23 cellular contexts compared by ENCODE assay signal in the genomic region with DNA sequence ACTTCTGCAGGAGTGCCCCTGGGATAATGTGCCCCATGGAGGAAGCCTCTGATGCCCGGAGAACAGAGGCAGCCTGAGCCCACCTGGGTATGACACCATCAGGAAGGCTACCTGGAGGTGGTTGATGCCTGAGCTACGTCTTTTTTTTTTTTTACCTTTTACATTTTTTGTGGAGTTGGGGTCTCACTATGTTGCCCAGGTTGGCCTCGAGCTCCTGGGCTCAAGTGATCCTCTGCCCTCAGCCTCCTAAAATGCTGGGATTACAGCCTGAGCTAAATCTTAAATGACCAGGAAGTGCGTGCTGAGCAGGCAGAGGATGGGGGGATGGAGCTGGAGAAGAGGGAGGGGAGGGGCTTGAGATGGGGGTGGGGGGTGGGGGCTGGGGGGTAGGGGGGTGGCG. TPM values are rescaled to one million over a fixed set of nuclear protein-coding genes. Genes with fewer than 3 reads are reported as not detected.
DNase-seq lines count a peak whose midpoint lies in the region; ATAC-seq, FAIRE-seq and TF ChIP-seq lines count a peak whose summit lies in the region.
"Had no signal": no experiment of that assay in that cellular context is flagged by ENCODE, and none has a peak within 500 bp of the region (broad histone marks: within the 10 kb centered on the region; RNA-seq: fewer than 3 reads in every experiment).

No MANE protein-coding gene starts in this region.

- no peak overlapping the region for H3K56ac ChIP-seq in IMR-90 (ENCODE audit: extremely low read depth, insufficient read depth, low read length)
- H3K56ac ChIP-seq in H1 (replicated peaks; ENCODE audit: insufficient read length, low read depth, low read length) = no peak overlapping the region

- H3K27ac ChIP-seq in IMR-90 (ENCODE audit: insufficient read depth, low read length) = no peak overlapping the region
- no peak overlapping the region for H3K27ac ChIP-seq in Karpas-422 (ENCODE audit: low read length)
- H3K27ac ChIP-seq in K562 (ENCODE audit: extremely low read depth, low read depth, low read length) = no peak overlapping the region
- no peak overlapping the region for H3K27ac ChIP-seq in H1 (ENCODE audit: low read depth, low read length)
- H3K27ac ChIP-seq: BLaER1 treated with 17β-estradiol and CSF1 and Interleukin-3, amounts not matched to agents 10 nM and 100 nM; C4-2B had no signal

- POLR2A ChIA-PET in IMR-90 (lab: Charles Lee; ENCODE audit: unreplicated experiment) (interaction anchor here (0.6 kb wide), 1 partner anchor 14 kb away, joined by 3 read pairs; no protein-coding TSS in a partner anchor), K562 (lab: Yijun Ruan, JAX) (no interaction called here), H1 (lab: Charles Lee; ENCODE audit: partially characterized antibody) (interaction anchor here (1.2 kb wide), 1 partner anchor 304 kb away, joined by 3 read pairs; no protein-coding TSS in a partner anchor)

- H3K4me2 ChIP-seq in IMR-90 (ENCODE audit: low read depth, low read length) = no peak overlapping the region
- H3K4me2 ChIP-seq in Karpas-422 (ENCODE audit: low read depth, low read length, poor library complexity, severe bottlenecking) = no peak overlapping the region
- H3K4me2 ChIP-seq in K562 (ENCODE audit: insufficient read depth, low read length) = no peak overlapping the region
- H3K4me2 ChIP-seq in H1 (ENCODE audit: insufficient read depth in 1 of 2, low read depth in 2 of 2, low read length in 2 of 2) = no peak overlapping the region

- CTCF ChIA-PET in IMR-90 (lab: Yijun Ruan, JAX) = interaction anchor here (0.6 kb wide), 1 partner anchor 107 kb away, joined by 3 read pairs; no protein-coding TSS in a partner anchor
- CTCF ChIA-PET in K562 (lab: Yijun Ruan, JAX; ENCODE audit: low intra/inter-chr PET ratio) = no interaction called here
- CTCF ChIA-PET in H1 (lab: Charles Lee; ENCODE audit: partially characterized antibody) = interaction anchor here (0.6 to 1.1 kb wide), 2 partner anchors 11 to 350 kb away, joined by 3 read pairs; no protein-coding TSS in a partner anchor

- H2BK20ac ChIP-seq in IMR-90 (ENCODE audit: low read depth, low read length) (no peak overlapping the region), H1 (ENCODE audit: low read length) (no peak overlapping the region)

- H3K4me1 ChIP-seq in IMR-90 (ENCODE audit: control insufficient read depth, insufficient read depth, low read length) (no peaks in the 10 kb centered on the region), Karpas-422 (ENCODE audit: low read length) (no peaks in the 10 kb centered on the region), K562 (replicated peaks in 1 of 2; ENCODE audit: control insufficient read depth in 2 of 2, insufficient read depth in 2 of 2, low read length in 2 of 2) (peaks cover 8 to 16% of the 10 kb centered on the region in 2 experiments; a peak in 4 of 5 replicates), H1 (replicated peaks in 1 of 4; ENCODE audit: control insufficient read depth in 3 of 4, insufficient read depth in 4 of 4, low read length in 3 of 4) (no peaks in the 10 kb centered on the region; a peak in 1 of 7 replicates)

- H3K9me2 ChIP-seq in Karpas-422 (replicated peaks; ENCODE audit: insufficient read depth, low read length) = no peaks in the 10 kb centered on the region

- no peak overlapping the region for H2BK15ac ChIP-seq in IMR-90 (ENCODE audit: low read depth, low read length)
- H2BK15ac ChIP-seq in H1 (ENCODE audit: low read length) = no peak overlapping the region

- DNase-seq in IMR-90 (no peak), Karpas-422 (peak; percentile 35), K562 (ENCODE audit: extremely low read depth in 1 of 4, low spot score in 3 of 4) (peak in 1 of 4 experiments; percentile 14), H1 (ENCODE audit: low read depth in 1 of 2, low spot score in 2 of 2) (no peak), COLO668 (lab: John Stamatoyannopoulos, UW; ENCODE audit: unreplicated experiment) (no peak), NCI-H1436 (lab: John Stamatoyannopoulos, UW) (no peak)
- DNase-seq: 8988T; ACHN; AML-193; CD4-positive, alpha-beta T cell; CD8-positive, alpha-beta T cell; COR-L47; DMS79 treated with DMSO at 0.1 percent for 48 hours; GF-D8 had no signal

- intact Hi-C loops in IMR-90 (cut with micrococcal nuclease) = loop anchor here (5.0 to 10.0 kb wide), 2 partner anchors 418 to 486 kb away; no protein-coding TSS in a partner anchor
- intact Hi-C loops in K562 (cut with micrococcal nuclease) = loop anchor here (5.0 kb wide), 1 partner anchor 423 kb away; no protein-coding TSS in a partner anchor

- peak overlapping the region; percentile 28 for H2AK9ac ChIP-seq in IMR-90 (replicated peaks; ENCODE audit: low read depth, low read length, poor library complexity)

- in situ Hi-C loops in IMR-90 (cut with MboI; ENCODE audit: low sequenced_read_pairs) (loop anchor here (10.0 kb wide), 1 partner anchor 426 kb away; no protein-coding TSS in a partner anchor), K562 (cut with MboI) (loop anchor here (5.0 kb wide), 1 partner anchor 413 kb away; no protein-coding TSS in a partner anchor)

- H2AFZ ChIP-seq in IMR-90 (replicated peaks; ENCODE audit: low read length, poor library complexity) (no peak overlapping the region), Karpas-422 (ENCODE audit: low read length) (no peak overlapping the region), K562 (ENCODE audit: low read depth, low read length) (no peak overlapping the region), H1 (ENCODE audit: low read length) (no peak overlapping the region)

- FAIRE-seq in K562 (lab: Jason Lieb, UNC) = no peak
- FAIRE-seq in H1 (lab: Jason Lieb, UNC) = no peak
- FAIRE-seq: A204.1, D721Med, G401.6, GM12891 had no signal

- H2AK5ac ChIP-seq in IMR-90 (ENCODE audit: low read depth, low read length) (no peak overlapping the region), H1 (ENCODE audit: low read depth, low read length) (no peak overlapping the region)

- TF ChIP-seq CTCF in IMR-90 (conservative IDR thresholded peaks at IDR 0.05; ENCODE audit: low read depth, low read length) = no peak
- no peak for TF ChIP-seq CTCF in K562 (IDR thresholded peaks at IDR 0.05 in 2 of 3, conservative IDR thresholded peaks at IDR 0.05 in 1 of 3; ENCODE audit: insufficient read depth in 2 of 3, low read depth in 1 of 3, low read length in 3 of 3)
- no peak for TF ChIP-seq CTCF in H1 (IDR thresholded peaks at IDR 0.05; ENCODE audit: control extremely low read depth in 1 of 3, insufficient read depth in 1 of 3, low read depth in 1 of 3, low read length in 3 of 3)

- H3K4ac ChIP-seq in IMR-90 (ENCODE audit: low read depth, low read length) (no peak overlapping the region), H1 (replicated peaks; ENCODE audit: insufficient read length, low read depth, low read length) (no peak overlapping the region)

- H3K79me2 ChIP-seq in Karpas-422 (ENCODE audit: low read length) = no peaks in the 10 kb centered on the region
- H3K79me2 ChIP-seq in K562 (ENCODE audit: control insufficient read depth, insufficient read depth, low read length) = no peaks in the 10 kb centered on the region
- H3K79me2 ChIP-seq in H1 (ENCODE audit: control insufficient read depth in 1 of 2, insufficient read depth in 2 of 2, low read length in 2 of 2) = no peaks in the 10 kb centered on the region

- H3K14ac ChIP-seq in IMR-90 (replicated peaks; ENCODE audit: low read depth, low read length) = no peak overlapping the region
- H3K14ac ChIP-seq in H1 (ENCODE audit: insufficient read length) = no peak overlapping the region

- H2BK5ac ChIP-seq in IMR-90 (ENCODE audit: low read depth, low read length, poor library complexity, severe bottlenecking) (no peak overlapping the region), H1 (ENCODE audit: low read depth, low read length) (no peak overlapping the region)

- ATAC-seq in IMR-90 (ENCODE audit: low read depth) (no peak), K562 (no peak), GM18519 (IDR thresholded peaks at IDR 0.05; ENCODE audit: low FRiP score, unreplicated experiment) (no peak)
- ATAC-seq: CD8-positive, alpha-beta T cell had no signal

- H3K18ac ChIP-seq in IMR-90 (ENCODE audit: low read depth, low read length) (no peak overlapping the region), H1 (ENCODE audit: extremely low read depth, low read length) (no peak overlapping the region)

- H3K79me1 ChIP-seq in IMR-90 (ENCODE audit: low read depth in 1 of 2, low read length in 2 of 2) (no peaks in the 10 kb centered on the region), H1 (ENCODE audit: low read depth, low read length) (no peaks in the 10 kb centered on the region)

- TF ChIP-seq RAD21 in IMR-90 (IDR thresholded peaks at IDR 0.05; ENCODE audit: low read length) = no peak
- TF ChIP-seq RAD21 in K562 (CRISPR knock-in tag; conservative IDR thresholded peaks at IDR 0.05 in 1 of 2, IDR thresholded peaks at IDR 0.05 in 1 of 2) = no peak
- no peak for TF ChIP-seq RAD21 in H1 (IDR thresholded peaks at IDR 0.05 in 1 of 2, conservative IDR thresholded peaks at IDR 0.05 in 1 of 2; ENCODE audit: low read depth in 2 of 2, low read length in 2 of 2)

- H4K20me1 ChIP-seq in IMR-90 (ENCODE audit: insufficient read depth, low read length) (no peaks in the 10 kb centered on the region), Karpas-422 (ENCODE audit: insufficient read depth, low read depth, low read length) (no peaks in the 10 kb centered on the region), K562 (replicated peaks; ENCODE audit: control insufficient read depth, insufficient read depth, low read length) (0 out of 2 replicates have a peak, but pooled peaks cover 4% of the 10 kb centered on the region), H1 (replicated peaks in 1 of 2; ENCODE audit: control insufficient read depth in 1 of 2, insufficient read depth in 2 of 2, low read length in 2 of 2) (no peaks in the 10 kb centered on the region)
- H4K20me1 ChIP-seq: BLaER1 treated with 17β-estradiol and CSF1 and Interleukin-3, amounts not matched to agents 10 nM and 100 nM had no signal

- TF ChIP-seq POLR2A in IMR-90 (IDR thresholded peaks at IDR 0.05; ENCODE audit: low read depth, low read length) (no peak), K562 (conservative IDR thresholded peaks at IDR 0.05) (no peak), H1 (IDR thresholded peaks at IDR 0.05; ENCODE audit: control extremely low read depth in 1 of 2, low read depth in 2 of 2, low read length in 2 of 2) (no peak)

- H3K4me3 ChIP-seq in IMR-90 (ENCODE audit: insufficient read depth, low read depth, low read length) (no peak overlapping the region), Karpas-422 (ENCODE audit: low read length) (no peak overlapping the region), K562 (no peak overlapping the region), H1 (ENCODE audit: extremely low read depth in 1 of 4, insufficient read depth in 2 of 4, low read depth in 3 of 4, low read length in 4 of 4) (no peak overlapping the region)
- H3K4me3 ChIP-seq: BLaER1 treated with 17β-estradiol and CSF1 and Interleukin-3, amounts not matched to agents 10 nM and 100 nM had no signal

- H3K9me3 ChIP-seq in IMR-90 (ENCODE audit: control insufficient read depth, insufficient read depth, low read length) (no peaks in the 10 kb centered on the region), Karpas-422 (ENCODE audit: low read length) (no peaks in the 10 kb centered on the region), K562 (replicated peaks; ENCODE audit: control insufficient read depth, insufficient read depth, low read depth, low read length) (no peaks in the 10 kb centered on the region), H1 (ENCODE audit: insufficient read depth in 2 of 2, low read depth in 1 of 2, low read length in 1 of 2) (no peaks in the 10 kb centered on the region)
- H3K9me3 ChIP-seq: BLaER1 treated with 17β-estradiol and CSF1 and Interleukin-3, amounts not matched to agents 10 nM and 100 nM had no signal

- H4K5ac ChIP-seq in IMR-90 (ENCODE audit: low read depth, low read length) (no peak overlapping the region), H1 (ENCODE audit: insufficient read length, low read depth, low read length) (no peak overlapping the region)

- H3K9me1 ChIP-seq in IMR-90 (ENCODE audit: insufficient read depth, low read length) (no peaks in the 10 kb centered on the region), K562 (ENCODE audit: control insufficient read depth, insufficient read depth, low read length) (no peaks in the 10 kb centered on the region)

- H4K91ac ChIP-seq in IMR-90 (ENCODE audit: insufficient read depth, low read depth, low read length) (no peak overlapping the region), H1 (replicated peaks; ENCODE audit: insufficient read length, low read length) (no peak overlapping the region)

- H3K23me2 ChIP-seq in H1 (ENCODE audit: low read depth, low read length) = peaks cover 4% of the 10 kb centered on the region; the same call in 1 of the 2 replicates

- H4K8ac ChIP-seq in IMR-90 (ENCODE audit: low read depth in 2 of 2, low read length in 2 of 2) = no peak overlapping the region
- peak overlapping the region; percentile 57; the same call in 1 of the 2 replicates for H4K8ac ChIP-seq in H1 (ENCODE audit: extremely low read depth, insufficient read depth, low read length)

- no peak for TF ChIP-seq EP300 in K562 (IDR thresholded peaks at IDR 0.05; ENCODE audit: low read length)
- no peak for TF ChIP-seq EP300 in H1 (IDR thresholded peaks at IDR 0.05; ENCODE audit: borderline replicate concordance in 1 of 2, low read depth in 2 of 2, low read length in 2 of 2)

- no peak overlapping the region for H2BK12ac ChIP-seq in H1 (ENCODE audit: low read depth, low read length)

- WGBS in IMR-90 (ENCODE audit: extremely low coverage in 2 of 2, insufficient read length in 1 of 2), 2 experiments = no CpG with 5 or more reads among the region's 5 CpGs
- 25% methylated on average over 4 of the region's 5 CpGs for WGBS in K562 (ENCODE audit: insufficient coverage, low coverage, missing lambda C conversion rate)
- WGBS in H1 (ENCODE audit: extremely low coverage in 1 of 2, insufficient coverage in 1 of 2, insufficient read length in 1 of 2, insufficient replicate concordance in 2 of 2, low coverage in 1 of 2, low lambda C conversion rate in 2 of 2, missing lambda C conversion rate in 1 of 2), 2 experiments = 90% methylated on average over 4 of the region's 5 CpGs; no CpG with 5 or more reads in 1 of the 2 experiments

- H3K23ac ChIP-seq in IMR-90 (ENCODE audit: low read depth, low read length) (no peak overlapping the region), H1 (ENCODE audit: insufficient read length) (no peak overlapping the region)

- no peak overlapping the region for H3K9ac ChIP-seq in IMR-90 (ENCODE audit: low read depth, low read length)
- H3K9ac ChIP-seq in Karpas-422 (ENCODE audit: low read length) = no peak overlapping the region
- no peak overlapping the region for H3K9ac ChIP-seq in K562 (ENCODE audit: insufficient read depth in 1 of 2, low read depth in 2 of 2, low read length in 2 of 2)
- H3K9ac ChIP-seq in H1 (replicated peaks in 1 of 4; ENCODE audit: extremely low read depth in 1 of 4, low read depth in 3 of 4, low read length in 3 of 4) = no peak overlapping the region
- H3K9ac ChIP-seq: BLaER1 treated with 17β-estradiol and CSF1 and Interleukin-3, amounts not matched to agents 10 nM and 100 nM had no signal

- no TSS peak for BruUV-seq in IMR-90 (replicated peaks; lab: Mats Ljungman, UMichigan)
- no TSS peak for BruUV-seq in K562 (replicated peaks; lab: Mats Ljungman, UMichigan)

- no peaks in the 10 kb centered on the region; the same call in none of the 2 replicates for H3K36me3 ChIP-seq in IMR-90 (ENCODE audit: control insufficient read depth, insufficient read depth, low read length)
- no peaks in the 10 kb centered on the region for H3K36me3 ChIP-seq in Karpas-422 (ENCODE audit: insufficient read depth, low read length)
- no peaks in the 10 kb centered on the region for H3K36me3 ChIP-seq in K562 (ENCODE audit: control insufficient read depth, insufficient read depth, low read length)
- H3K36me3 ChIP-seq in H1 (ENCODE audit: control insufficient read depth in 2 of 4, insufficient read depth in 4 of 4, low read length in 3 of 4) = no peaks in the 10 kb centered on the region
- H3K36me3 ChIP-seq: BLaER1 treated with 17β-estradiol and CSF1 and Interleukin-3, amounts not matched to agents 10 nM and 100 nM had no signal

- no peak overlapping the region for H2BK120ac ChIP-seq in IMR-90 (ENCODE audit: low read depth, low read length)
- H2BK120ac ChIP-seq in H1 (replicated peaks; ENCODE audit: low read depth, low read length) = no peak overlapping the region

- H3K27me3 ChIP-seq in IMR-90 (ENCODE audit: control insufficient read depth, insufficient read depth, low read length) (peaks cover 4% of the 10 kb centered on the region), Karpas-422 (ENCODE audit: low read length) (no peaks in the 10 kb centered on the region), K562 (ENCODE audit: control insufficient read depth in 2 of 2, insufficient read depth in 2 of 2, low read length in 2 of 2) (no peaks in the 10 kb centered on the region; a peak in 2 of 5 replicates), H1 (replicated peaks in 1 of 4; ENCODE audit: control insufficient read depth in 3 of 4, extremely low read depth in 1 of 4, insufficient read depth in 3 of 4, low read length in 3 of 4) (no peaks in the 10 kb centered on the region)
- H3K27me3 ChIP-seq: BLaER1 treated with 17β-estradiol and CSF1 and Interleukin-3, amounts not matched to agents 10 nM and 100 nM had no signal

- dilution Hi-C loops in IMR-90 (cut with HindIII; ENCODE audit: low sequenced_read_pairs, unreplicated experiment) = no loop called here

RNA-seq across cellular contexts. Expression of gene ABCC6, which starts 32.7 kb away (rescaled TPM):
- total RNA-seq in IMR-90 (2012; rRNA removed) (0.36 and 0.56 TPM in 2 replicates), K562 (2014; rRNA removed) (0.16 TPM in 1 of 2 replicates, not detected in the other), K562 (2014; rRNA removed; fragmentation: Illumina TruSeq; extraction: Trizol) (not detected in 2 replicates), K562 (2015; rRNA removed; fragmentation: Illumina TruSeq; extraction: Trizol) (not detected in 2 replicates), K562 (2021) (0.07 TPM in 1 of 2 replicates, not detected in the other)
- polyA plus RNA-seq in IMR-90 (2012; rRNA removed) (1.3 and 1.5 TPM in 2 replicates), K562 (2011; rRNA removed) (0.03 and 0.18 TPM in 2 replicates), K562 (2014; fragmentation: Illumina TruSeq; extraction: Trizol) (not detected in 2 replicates), K562 (2014; fragmentation: Nextera tagmentation; extraction: Ambion mirVana) (under 1 TPM; 0.03 to 0.17 TPM), K562 (2014; rRNA removed) (0.46 TPM in 1 of 2 replicates, not detected in the other), H1 (2011; rRNA removed) (1.6 and 1.8 TPM in 2 replicates)
- polyA plus RNA-seq in IMR-90 (2012; cell fraction: cytosol; rRNA removed) = 0.29 and 1.1 TPM in 2 replicates
- polyA plus RNA-seq in IMR-90 (2012; cell fraction: nucleus; rRNA removed; ENCODE audit: low replicate concordance) = 2.6 TPM in 2 replicates
- total RNA-seq in Karpas-422 (2014; rRNA removed; shearing (Covaris generic); ENCODE audit: low replicate concordance) = not detected in 2 replicates
- 0.86 TPM in 1 of 2 replicates, not detected in the other for total RNA-seq in K562 (2011; cell fraction: chromatin; rRNA removed; ENCODE audit: low replicate concordance)
- total RNA-seq in K562 (2011; cell fraction: nucleolus; rRNA removed) = 0.50 TPM in 1 of 2 replicates, not detected in the other
- total RNA-seq in K562 (2011; cell fraction: nucleoplasm; rRNA removed) = 0.15 TPM in 1 of 2 replicates, not detected in the other
- 0.07 and 0.24 TPM in 2 replicates for polyA plus RNA-seq in K562 (2011; cell fraction: cytosol; rRNA removed)
- 0.11 and 0.14 TPM in 2 replicates for polyA plus RNA-seq in K562 (2011; cell fraction: nucleus; rRNA removed)
- polyA plus RNA-seq in K562 (2012) = 0.07 and 0.23 TPM in 2 replicates
- not detected in 2 replicates for polyA minus RNA-seq in K562 (2011; rRNA and poly(A)+ RNA removed)
- polyA minus RNA-seq in K562 (2011; cell fraction: cytosol; rRNA and poly(A)+ RNA removed) = not detected in 2 replicates
- not detected in 2 replicates for polyA minus RNA-seq in K562 (2011; cell fraction: nucleus; rRNA and poly(A)+ RNA removed)
- total RNA-seq in H1 (2021; fragmentation: NEBNext Ultra II Directional; extraction: Animal tissue kit (Norgen Biotek cat#: 25700)) = 1.3 and 1.8 TPM in 2 replicates
- polyA plus RNA-seq in H1 (2011; cell fraction: cytosol; rRNA removed) = 2.2 TPM
- polyA plus RNA-seq in H1 (2011; cell fraction: nucleus; rRNA removed) = 4.1 TPM
- polyA plus RNA-seq in H1 (2012, experiment 1 of 2) = 0.87 to 1.8 TPM (median 1.5 TPM) in 4 replicates
- 0.67 TPM for polyA plus RNA-seq in H1 (2012, experiment 2 of 2)
- polyA plus RNA-seq in H1 (2013, experiment 1 of 2) = 1.4 TPM
- 1.3 TPM for polyA plus RNA-seq in H1 (2013, experiment 2 of 2)
- 2.0 and 2.7 TPM in 2 replicates for polyA minus RNA-seq in H1 (2011; rRNA and poly(A)+ RNA removed)
- polyA minus RNA-seq in H1 (2011; cell fraction: cytosol; rRNA and poly(A)+ RNA removed) = 1.4 TPM
- polyA minus RNA-seq in H1 (2011; cell fraction: nucleus; rRNA and poly(A)+ RNA removed) = 5.4 TPM
- total RNA-seq: A673; B cell; CD4-positive, alpha-beta T cell; CD8-positive, alpha-beta T cell had no signal

RNA-seq across cellular contexts. Expression of gene NOMO3, which starts 41.8 kb away (rescaled TPM):
- total RNA-seq in IMR-90 (2012; rRNA removed) (57.5 and 109 TPM in 2 replicates), K562 (2014; rRNA removed) (7.0 and 12.1 TPM in 2 replicates), K562 (2014; rRNA removed; fragmentation: Illumina TruSeq; extraction: Trizol) (12.7 and 16.3 TPM in 2 replicates), K562 (2015; rRNA removed; fragmentation: Illumina TruSeq; extraction: Trizol) (12.5 and 15.3 TPM in 2 replicates), K562 (2021) (20.2 and 21.3 TPM in 2 replicates)
- polyA plus RNA-seq in IMR-90 (2012; rRNA removed) (47.3 and 55.5 TPM in 2 replicates), K562 (2011; rRNA removed) (22.4 and 27.0 TPM in 2 replicates), K562 (2014; fragmentation: Illumina TruSeq; extraction: Trizol) (26.1 and 37.2 TPM in 2 replicates), K562 (2014; fragmentation: Nextera tagmentation; extraction: Ambion mirVana) (1 to 10 TPM; 1.0 to 3.1 TPM), K562 (2014; rRNA removed) (7.3 and 9.1 TPM in 2 replicates), H1 (2011; rRNA removed) (18.7 and 23.7 TPM in 2 replicates)
- 15.3 and 17.7 TPM in 2 replicates for polyA plus RNA-seq in IMR-90 (2012; cell fraction: cytosol; rRNA removed)
- 57.4 and 114 TPM in 2 replicates for polyA plus RNA-seq in IMR-90 (2012; cell fraction: nucleus; rRNA removed; ENCODE audit: low replicate concordance)
- total RNA-seq in Karpas-422 (2014; rRNA removed; shearing (Covaris generic); ENCODE audit: low replicate concordance) = 23.7 and 26.1 TPM in 2 replicates
- 192 and 230 TPM in 2 replicates for total RNA-seq in K562 (2011; cell fraction: chromatin; rRNA removed; ENCODE audit: low replicate concordance)
- 120 and 136 TPM in 2 replicates for total RNA-seq in K562 (2011; cell fraction: nucleolus; rRNA removed)
- total RNA-seq in K562 (2011; cell fraction: nucleoplasm; rRNA removed) = 155 and 200 TPM in 2 replicates
- 5.8 and 10.8 TPM in 2 replicates for polyA plus RNA-seq in K562 (2011; cell fraction: cytosol; rRNA removed)
- polyA plus RNA-seq in K562 (2011; cell fraction: nucleus; rRNA removed) = 64.5 and 80.3 TPM in 2 replicates
- 15.8 and 30.5 TPM in 2 replicates for polyA plus RNA-seq in K562 (2012)
- 42.8 and 58.4 TPM in 2 replicates for polyA minus RNA-seq in K562 (2011; rRNA and poly(A)+ RNA removed)
- 17.9 and 22.8 TPM in 2 replicates for polyA minus RNA-seq in K562 (2011; cell fraction: cytosol; rRNA and poly(A)+ RNA removed)
- 27.1 and 43.2 TPM in 2 replicates for polyA minus RNA-seq in K562 (2011; cell fraction: nucleus; rRNA and poly(A)+ RNA removed)
- 57.1 and 60.9 TPM in 2 replicates for total RNA-seq in H1 (2021; fragmentation: NEBNext Ultra II Directional; extraction: Animal tissue kit (Norgen Biotek cat#: 25700))
- polyA plus RNA-seq in H1 (2011; cell fraction: cytosol; rRNA removed) = 33.9 TPM
- polyA plus RNA-seq in H1 (2011; cell fraction: nucleus; rRNA removed) = 58.1 TPM
- 35.9 to 42.1 TPM (median 41.4 TPM) in 4 replicates for polyA plus RNA-seq in H1 (2012, experiment 1 of 2)
- 19.3 TPM for polyA plus RNA-seq in H1 (2012, experiment 2 of 2)
- 71.4 TPM for polyA plus RNA-seq in H1 (2013, experiment 1 of 2)
- polyA plus RNA-seq in H1 (2013, experiment 2 of 2) = 66.9 TPM
- polyA minus RNA-seq in H1 (2011; rRNA and poly(A)+ RNA removed) = 85.0 and 123 TPM in 2 replicates
- polyA minus RNA-seq in H1 (2011; cell fraction: cytosol; rRNA and poly(A)+ RNA removed) = 94.1 TPM
- polyA minus RNA-seq in H1 (2011; cell fraction: nucleus; rRNA and poly(A)+ RNA removed) = 73.6 TPM
